In the genomic region with DNA sequence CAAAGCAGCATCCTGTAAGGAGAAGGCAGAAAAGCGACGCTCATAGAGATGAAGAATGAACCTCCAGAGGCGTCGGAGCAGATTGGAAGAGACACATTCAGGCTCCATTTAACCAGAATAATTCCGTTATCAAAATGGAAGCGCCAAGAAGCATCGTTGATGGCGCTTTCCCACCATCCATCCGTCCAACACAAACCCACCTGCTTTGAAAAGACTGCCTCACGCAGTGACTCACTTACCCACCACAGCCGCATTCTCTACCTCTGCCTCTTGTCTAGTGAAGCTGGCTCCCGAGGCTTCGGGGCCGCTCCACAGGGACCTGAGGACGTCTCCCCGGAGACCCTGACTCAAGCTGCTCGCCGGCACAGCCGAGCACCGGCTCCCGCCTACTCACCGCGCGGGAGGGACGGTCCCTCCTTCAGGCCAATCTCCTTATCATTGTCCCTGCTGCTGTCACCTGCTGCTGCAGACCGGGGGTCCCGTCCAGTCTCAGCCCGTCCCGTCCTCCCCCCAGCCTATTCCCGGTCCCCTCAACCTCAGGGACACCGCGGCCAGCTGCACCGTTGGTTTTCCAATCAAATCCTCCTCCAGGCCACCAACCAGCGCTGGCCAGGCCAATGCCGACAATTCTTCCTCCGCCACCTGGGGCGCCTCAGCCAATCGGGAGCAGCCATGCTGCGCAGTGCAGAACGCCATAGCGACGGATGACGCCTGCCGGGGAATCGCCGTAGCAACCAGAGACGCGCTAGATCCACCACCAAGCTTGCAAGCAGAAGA, we compare ENCODE assay signal across 8 cellular contexts. TPM values are rescaled to one million over a fixed set of nuclear protein-coding genes. Genes with fewer than 3 reads are reported as not detected.
DNase-seq lines count a peak whose midpoint lies in the region; ATAC-seq lines count a peak whose summit lies in the region.

A gene with protein sequence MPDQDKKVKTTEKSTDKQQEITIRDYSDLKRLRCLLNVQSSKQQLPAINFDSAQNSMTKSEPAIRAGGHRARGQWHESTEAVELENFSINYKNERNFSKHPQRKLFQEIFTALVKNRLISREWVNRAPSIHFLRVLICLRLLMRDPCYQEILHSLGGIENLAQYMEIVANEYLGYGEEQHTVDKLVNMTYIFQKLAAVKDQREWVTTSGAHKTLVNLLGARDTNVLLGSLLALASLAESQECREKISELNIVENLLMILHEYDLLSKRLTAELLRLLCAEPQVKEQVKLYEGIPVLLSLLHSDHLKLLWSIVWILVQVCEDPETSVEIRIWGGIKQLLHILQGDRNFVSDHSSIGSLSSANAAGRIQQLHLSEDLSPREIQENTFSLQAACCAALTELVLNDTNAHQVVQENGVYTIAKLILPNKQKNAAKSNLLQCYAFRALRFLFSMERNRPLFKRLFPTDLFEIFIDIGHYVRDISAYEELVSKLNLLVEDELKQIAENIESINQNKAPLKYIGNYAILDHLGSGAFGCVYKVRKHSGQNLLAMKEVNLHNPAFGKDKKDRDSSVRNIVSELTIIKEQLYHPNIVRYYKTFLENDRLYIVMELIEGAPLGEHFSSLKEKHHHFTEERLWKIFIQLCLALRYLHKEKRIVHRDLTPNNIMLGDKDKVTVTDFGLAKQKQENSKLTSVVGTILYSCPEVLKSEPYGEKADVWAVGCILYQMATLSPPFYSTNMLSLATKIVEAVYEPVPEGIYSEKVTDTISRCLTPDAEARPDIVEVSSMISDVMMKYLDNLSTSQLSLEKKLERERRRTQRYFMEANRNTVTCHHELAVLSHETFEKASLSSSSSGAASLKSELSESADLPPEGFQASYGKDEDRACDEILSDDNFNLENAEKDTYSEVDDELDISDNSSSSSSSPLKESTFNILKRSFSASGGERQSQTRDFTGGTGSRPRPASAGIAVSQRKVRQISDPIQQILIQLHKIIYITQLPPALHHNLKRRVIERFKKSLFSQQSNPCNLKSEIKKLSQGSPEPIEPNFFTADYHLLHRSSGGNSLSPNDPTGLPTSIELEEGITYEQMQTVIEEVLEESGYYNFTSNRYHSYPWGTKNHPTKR (minus strand): TSS at position 553 of the 777 bp plus-strand sequence. CDS start 16,501 bp downstream, outside the sequence.

- DNase-seq in A172 (ENCODE audit: low spot score) (no peak), NCI-H226 (peak; percentile 63), cortex of kidney (lab: John Stamatoyannopoulos, UW) (peak; percentile 14), kidney tubule cell (ENCODE audit: low spot score) (peak; percentile 88)
- DNase-seq in activated CD4-positive, alpha-beta T cell treated with anti-CD3 and anti-CD28 coated beads for 4 hours, result peak; percentile 83 to 91
- peak; percentile 83 to 87 for DNase-seq in stimulated activated CD4-positive, alpha-beta T cell treated with anti-CD3 and anti-CD28 coated beads, Interleukin-15, amount 100 ng/mL, for 48 hours (ENCODE audit: low read depth in 2 of 2)

- ATAC-seq in GM18868 (IDR thresholded peaks at IDR 0.05; ENCODE audit: unreplicated experiment) (peak; percentile 100), HG03103 (IDR thresholded peaks at IDR 0.05; ENCODE audit: low read depth, unreplicated experiment) (peak; percentile 100)

RNA-seq across cellular contexts. Expression of the gene that starts here (rescaled TPM):
- 8.4 and 11.5 TPM in 2 replicates for total RNA-seq in A172 (2014; rRNA removed; shearing (Covaris generic))
